Comparison of ENCODE assay signal across 30 cellular contexts in genomic region chr21:40185208-40185607, GRCh38.
"Had no signal": no experiment of that assay in that cellular context is flagged by ENCODE, and none has a peak within 500 bp of the region (broad histone marks: within the 10 kb centered on the region; RNA-seq: fewer than 3 reads in every experiment).

No MANE protein-coding gene starts in this region.

- H3K27ac ChIP-seq: ovary, parathyroid adenoma, psoas muscle, right lobe of liver, skin epidermis, spleen, suprapubic skin, testis, tibial artery, transverse colon, upper lobe of left lung, uterus had no signal

- H3K9me3 ChIP-seq: ovary, psoas muscle, right lobe of liver, testis, tibial artery, transverse colon, uterus had no signal

- H2AFZ ChIP-seq: parathyroid adenoma had no signal

- H3K4me1 Mint-ChIP-seq: neural crest cell; stimulated activated memory B cell treated with anti-CD40 and anti-IgM and Interleukin-4, amounts not matched to agents 10 μg/mL and 1 μg/mL and 100 μg/mL, for 72 hours; stimulated activated naive CD8-positive, alpha-beta T cell treated with anti-CD3 and anti-CD28 coated beads, Interleukin-15, amount 100 ng/mL, for 72 hours had no signal

- H3K4me2 ChIP-seq: smooth muscle cell had no signal

- H3K36me3 ChIP-seq: ovary, right lobe of liver, spleen, suprapubic skin, tibial artery, transverse colon, upper lobe of left lung, uterus had no signal

- H3K9ac ChIP-seq: parathyroid adenoma had no signal

- ATAC-seq: naive thymus-derived CD8-positive, alpha-beta T cell; psoas muscle; stimulated activated memory B cell treated with anti-CD40 and anti-IgM and Interleukin-4, amounts not matched to agents 10 μg/mL and 1 μg/mL and 100 μg/mL, for 72 hours; stimulated activated naive CD8-positive, alpha-beta T cell treated with anti-CD3 and anti-CD28 coated beads, Interleukin-15, amount 100 ng/mL, for 72 hours; stimulated activated naive CD8-positive, alpha-beta T cell treated with anti-CD3 and anti-CD28 coated beads, Interleukin-15, Interleukin-2, amounts not matched to agents 100 U/mL and 50 U/mL, for 24 hours had no signal

- H3K27me3 ChIP-seq: ovary, right lobe of liver, spleen, suprapubic skin, testis, transverse colon, upper lobe of left lung, uterus had no signal

- DNase-seq: naive B cell; naive thymus-derived CD8-positive, alpha-beta T cell; nephron progenitor cell; ovary; posterior cingulate gyrus; psoas muscle; right cardiac atrium; right lobe of liver; spleen; stimulated activated CD4-positive, alpha-beta T cell treated with anti-CD3 and anti-CD28 coated beads, Interleukin-12 subunit alpha, Interleukin-12 subunit beta, amount 100 ng/mL, for 4 hours; stimulated activated CD4-positive, alpha-beta T cell treated with anti-CD3 and anti-CD28 coated beads, Interleukin-1b, Interleukin-23, amount 100 ng/mL, for 48 hours; stimulated activated CD4-positive, alpha-beta T cell treated with anti-CD3 and anti-CD28 coated beads, Interleukin-4, amount 100 ng/mL, for 1 hour; stimulated activated CD4-positive, alpha-beta T cell treated with anti-CD3 and anti-CD28 coated beads, Interleukin-4, amount 100 ng/mL, for 4 hours; stimulated activated CD8-positive, alpha-beta memory T cell treated with anti-CD3 and anti-CD28 coated beads, Interleukin-4, amount 100 ng/mL, for 48 hours; stimulated activated naive CD4-positive, alpha-beta T cell; stimulated activated naive CD8-positive, alpha-beta T cell treated with anti-CD3 and anti-CD28 coated beads, Interleukin-15, amount 100 ng/mL, for 72 hours; stimulated activated naive CD8-positive, alpha-beta T cell treated with anti-CD3 and anti-CD28 coated beads, Interleukin-15, Interleukin-2, amounts not matched to agents 100 U/mL and 50 U/mL, for 24 hours; substantia nigra; testis; tibial artery; transverse colon; uterus had no signal

- H3K27ac Mint-ChIP-seq: naive B cell; naive thymus-derived CD8-positive, alpha-beta T cell; nephron progenitor cell; progenitor cell of endocrine pancreas; stimulated activated memory B cell treated with anti-CD40 and anti-IgM and Interleukin-4, amounts not matched to agents 10 μg/mL and 1 μg/mL and 100 μg/mL, for 72 hours; stimulated activated naive CD8-positive, alpha-beta T cell treated with anti-CD3 and anti-CD28 coated beads, Interleukin-15, amount 100 ng/mL, for 72 hours had no signal

- H3K4me3 Mint-ChIP-seq: naive B cell; naive thymus-derived CD8-positive, alpha-beta T cell; nephron progenitor cell; neural crest cell; stimulated activated memory B cell treated with anti-CD40 and anti-IgM and Interleukin-4, amounts not matched to agents 10 μg/mL and 1 μg/mL and 100 μg/mL, for 72 hours; stimulated activated naive CD8-positive, alpha-beta T cell treated with anti-CD3 and anti-CD28 coated beads, Interleukin-15, amount 100 ng/mL, for 72 hours had no signal

- H3K27me3 Mint-ChIP-seq: naive B cell; stimulated activated memory B cell treated with anti-CD40 and anti-IgM and Interleukin-4, amounts not matched to agents 10 μg/mL and 1 μg/mL and 100 μg/mL, for 72 hours; stimulated activated naive CD8-positive, alpha-beta T cell treated with anti-CD3 and anti-CD28 coated beads, Interleukin-15, amount 100 ng/mL, for 72 hours had no signal

- H3K4me1 ChIP-seq: parathyroid adenoma, psoas muscle, right lobe of liver, suprapubic skin, testis, tibial artery, transverse colon, upper lobe of left lung, uterus had no signal

- H3K36me3 Mint-ChIP-seq: naive thymus-derived CD8-positive, alpha-beta T cell; stimulated activated memory B cell treated with anti-CD40 and anti-IgM and Interleukin-4, amounts not matched to agents 10 μg/mL and 1 μg/mL and 100 μg/mL, for 72 hours had no signal

- H3K79me2 ChIP-seq: parathyroid adenoma had no signal

- H3K4me3 ChIP-seq: ovary, psoas muscle, right lobe of liver, skin epidermis, smooth muscle cell, spleen, suprapubic skin, testis, tibial artery, transverse colon, upper lobe of left lung, uterus had no signal
